ENCODE assay signal across 8 cellular contexts in the genomic region with DNA sequence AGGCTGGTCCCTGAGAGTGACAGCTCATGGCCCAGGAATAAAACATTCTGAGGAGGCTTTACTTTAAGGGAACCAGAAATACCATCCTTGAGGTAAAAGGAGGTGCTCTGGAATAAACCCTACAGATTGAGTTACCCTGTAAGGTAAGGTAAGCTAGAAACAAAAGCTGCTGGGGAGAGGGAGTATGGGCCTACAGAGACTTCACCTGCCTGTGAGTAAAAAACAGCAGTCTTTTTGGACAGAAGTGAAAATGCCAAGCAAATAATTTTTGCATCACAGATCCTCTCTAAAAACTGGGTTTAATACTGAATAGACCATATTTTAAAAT. TPM values are rescaled to one million over a fixed set of nuclear protein-coding genes. Genes with fewer than 3 reads are reported as not detected.
DNase-seq lines count a peak whose midpoint lies in the region; ATAC-seq and TF ChIP-seq lines count a peak whose summit lies in the region.

No MANE protein-coding gene starts in this region.

- H3K4me1 ChIP-seq in RWPE2 (ENCODE audit: insufficient read depth, poor library complexity, severe bottlenecking) (peaks cover 64% of the 10 kb centered on the region), esophagus squamous epithelium (peaks cover 26 to 92% (median 64%) of the 10 kb centered on the region in 3 donors), skeletal muscle satellite cell (ENCODE audit: control insufficient read depth, insufficient read depth, low read length) (peaks cover 73% of the 10 kb centered on the region)

- intact Hi-C loops in esophagus squamous epithelium (cut with DNase I) = no loop called here

- H3K27ac ChIP-seq in RWPE2 (ENCODE audit: poor library complexity, severe bottlenecking) = peak overlapping the region; percentile 99
- peak overlapping the region; percentile 79 to 98 (median 92) for H3K27ac ChIP-seq in esophagus squamous epithelium

- TF ChIP-seq POLR2A in esophagus squamous epithelium (IDR thresholded peaks at IDR 0.05) = peak in 1 of 4 donors; percentile 17

- ATAC-seq in RWPE2 (ENCODE audit: low read depth) = no peak
- no peak for ATAC-seq in GM19035 (IDR thresholded peaks at IDR 0.05; ENCODE audit: unreplicated experiment)

- H3K4me3 ChIP-seq in GM08714 (ENCODE audit: low read length) (peak overlapping the region; percentile 19; the same call in 1 of the 2 replicates), RWPE2 (ENCODE audit: severe bottlenecking) (no peak overlapping the region), esophagus squamous epithelium (no peak overlapping the region), skeletal muscle satellite cell (ENCODE audit: low read length) (no peak overlapping the region)

- H3K4me2 ChIP-seq in skeletal muscle satellite cell (ENCODE audit: low read length) = peak overlapping the region; percentile 72

- H3K27me3 ChIP-seq in RWPE2 (ENCODE audit: insufficient read depth, poor library complexity, severe bottlenecking) (no peaks in the 10 kb centered on the region), esophagus squamous epithelium (no peaks in the 10 kb centered on the region), skeletal muscle satellite cell (ENCODE audit: control insufficient read depth, insufficient read depth, low read length) (no peaks in the 10 kb centered on the region)

- no peak for TF ChIP-seq CTCF in RWPE2 (IDR thresholded peaks at IDR 0.05; ENCODE audit: poor library complexity, severe bottlenecking)
- no peak for TF ChIP-seq CTCF in esophagus squamous epithelium (IDR thresholded peaks at IDR 0.05)

- peaks cover 26% of the 10 kb centered on the region for H3K36me3 ChIP-seq in RWPE2 (ENCODE audit: low read depth)
- peaks cover 0 to 8% (median 0%) of the 10 kb centered on the region in 3 donors for H3K36me3 ChIP-seq in esophagus squamous epithelium
- H3K36me3 ChIP-seq in skeletal muscle satellite cell (ENCODE audit: insufficient read depth, low read length) = peaks cover 28% of the 10 kb centered on the region

- H3K9me3 ChIP-seq in RWPE2 (ENCODE audit: severe bottlenecking) = no peaks in the 10 kb centered on the region
- H3K9me3 ChIP-seq in esophagus squamous epithelium = no peaks in the 10 kb centered on the region
- no peaks in the 10 kb centered on the region for H3K9me3 ChIP-seq in skeletal muscle satellite cell (replicated peaks; ENCODE audit: low read length)

- DNase-seq in RWPE2 (ENCODE audit: low spot score) (no peak), esophagus squamous epithelium (lab: John Stamatoyannopoulos, UW) (no peak), NOMO-1 treated with DMSO at 0.1 percent for 48 hours (lab: John Stamatoyannopoulos, UW; ENCODE audit: unreplicated experiment) (no peak), middle frontal gyrus (ENCODE audit: extremely low spot score, low spot score) (no peak), DMS114 treated with DMSO at 0.1 percent for 48 hours (lab: John Stamatoyannopoulos, UW; ENCODE audit: unreplicated experiment) (no peak)

- peak overlapping the region; percentile 81 for H3K9ac ChIP-seq in skeletal muscle satellite cell (ENCODE audit: low read depth, low read length)

RNA-seq across cellular contexts. Expression of a gene that starts 41.2 kb away (rescaled TPM):
- total RNA-seq in esophagus squamous epithelium = 100 to 1,000 TPM in 3 of 4 donors, 10 to 100 TPM in 1; 67.2 to 142 (median 114) TPM
- 282 and 318 TPM in 2 replicates for total RNA-seq in skeletal muscle satellite cell (2012; rRNA removed)

RNA-seq across cellular contexts. Expression of a gene that starts 56.5 kb away (rescaled TPM):
- total RNA-seq in esophagus squamous epithelium = 10 to 100 TPM in 1 of 4 donors, 1 to 10 TPM in 3; 2.5 to 10.1 (median 5.6) TPM
- total RNA-seq in skeletal muscle satellite cell (2012; rRNA removed) = 0.76 and 0.87 TPM in 2 replicates
